Comparison of ENCODE assay signal across 12 cellular contexts in the genomic region with DNA sequence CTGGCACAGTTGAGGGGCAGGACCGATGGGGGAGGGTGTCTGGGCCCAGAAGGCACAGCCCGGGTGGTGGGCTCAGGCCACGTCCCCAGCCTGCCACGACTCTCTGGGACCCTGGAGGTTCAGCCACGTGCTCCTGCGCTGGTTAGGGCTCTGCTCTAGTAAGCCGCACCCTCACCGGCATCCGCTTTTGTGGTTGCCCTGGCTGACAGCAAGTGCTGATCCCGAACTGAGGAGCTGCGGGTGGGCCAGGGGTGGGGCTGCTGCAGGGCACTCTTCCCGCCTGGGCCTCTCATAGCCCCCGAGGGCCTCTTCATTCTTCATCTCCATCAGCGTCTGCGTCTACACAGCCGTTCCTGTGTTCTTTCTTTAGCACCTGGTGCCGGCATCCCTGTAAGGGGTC.
DNase-seq lines count a peak whose midpoint lies in the region; ATAC-seq and TF ChIP-seq lines count a peak whose summit lies in the region.
"Had no signal": no experiment of that assay in that cellular context is flagged by ENCODE, and none has a peak within 500 bp of the region (broad histone marks: within the 10 kb centered on the region; RNA-seq: fewer than 3 reads in every experiment).

No MANE protein-coding gene starts in this region.

- H3K9ac ChIP-seq in BLaER1, result peak overlapping the region; percentile 76

- no peaks in the 10 kb centered on the region for H3K27me3 ChIP-seq in BLaER1

- peak overlapping the region; percentile 92 for H3K27ac ChIP-seq in BLaER1
- peak overlapping the region; percentile 37 for H3K27ac ChIP-seq in KOPT-K1 (ENCODE audit: low read depth, low read length, poor library complexity, severe bottlenecking)

- H3K36me3 ChIP-seq in BLaER1, result 0 out of 2 replicates have a peak, but pooled peaks cover 6% of the 10 kb centered on the region
- no peaks in the 10 kb centered on the region for H3K36me3 ChIP-seq in KOPT-K1 (ENCODE audit: insufficient read depth, low read length)

- peaks cover 98% of the 10 kb centered on the region for H3K4me1 ChIP-seq in BLaER1

- H3K4me3 ChIP-seq in BLaER1, result peak overlapping the region; percentile 45

- no peak for TF ChIP-seq POLR2A in erythroblast (IDR thresholded peaks at IDR 0.05; ENCODE audit: low read length)

- H3K4me2 ChIP-seq in BLaER1, result peak overlapping the region; percentile 98

- peak; percentile 73 for DNase-seq in activated CD8-positive, alpha-beta memory T cell treated with anti-CD3 and anti-CD28 coated beads for 24 hours
- DNase-seq in erythroblast (lab: John Stamatoyannopoulos, UW) (peak; percentile 28 to 32), NCI-H1092 (lab: John Stamatoyannopoulos, UW) (no peak), hypothalamus (lab: John Stamatoyannopoulos, UW) (no peak)
- DNase-seq: HFFc6, NCI-H524, occipital lobe, SIG-M5 had no signal

- no peaks in the 10 kb centered on the region for H3K9me3 ChIP-seq in BLaER1
- H3K9me3 ChIP-seq in KOPT-K1 (ENCODE audit: insufficient read depth, low read length, poor library complexity, severe bottlenecking), result no peaks in the 10 kb centered on the region

- peaks cover 53% of the 10 kb centered on the region for H4K20me1 ChIP-seq in BLaER1

- ATAC-seq in GM21528 (IDR thresholded peaks at IDR 0.05; ENCODE audit: low FRiP score, unreplicated experiment) (no peak), HG02588 (IDR thresholded peaks at IDR 0.05; ENCODE audit: unreplicated experiment) (no peak)

Comparison
In these comparisons a context has a peak if more than half of its experiments do, and no peak if none do; other contexts are left out.
1. DNase-seq: peak in activated CD8-positive, alpha-beta memory T cell treated with anti-CD3 and anti-CD28 coated beads for 24 hours (single experiment) and erythroblast (2 of 2); none in NCI-H1092 (single experiment) and hypothalamus (0 of 51).